In the genomic region with DNA sequence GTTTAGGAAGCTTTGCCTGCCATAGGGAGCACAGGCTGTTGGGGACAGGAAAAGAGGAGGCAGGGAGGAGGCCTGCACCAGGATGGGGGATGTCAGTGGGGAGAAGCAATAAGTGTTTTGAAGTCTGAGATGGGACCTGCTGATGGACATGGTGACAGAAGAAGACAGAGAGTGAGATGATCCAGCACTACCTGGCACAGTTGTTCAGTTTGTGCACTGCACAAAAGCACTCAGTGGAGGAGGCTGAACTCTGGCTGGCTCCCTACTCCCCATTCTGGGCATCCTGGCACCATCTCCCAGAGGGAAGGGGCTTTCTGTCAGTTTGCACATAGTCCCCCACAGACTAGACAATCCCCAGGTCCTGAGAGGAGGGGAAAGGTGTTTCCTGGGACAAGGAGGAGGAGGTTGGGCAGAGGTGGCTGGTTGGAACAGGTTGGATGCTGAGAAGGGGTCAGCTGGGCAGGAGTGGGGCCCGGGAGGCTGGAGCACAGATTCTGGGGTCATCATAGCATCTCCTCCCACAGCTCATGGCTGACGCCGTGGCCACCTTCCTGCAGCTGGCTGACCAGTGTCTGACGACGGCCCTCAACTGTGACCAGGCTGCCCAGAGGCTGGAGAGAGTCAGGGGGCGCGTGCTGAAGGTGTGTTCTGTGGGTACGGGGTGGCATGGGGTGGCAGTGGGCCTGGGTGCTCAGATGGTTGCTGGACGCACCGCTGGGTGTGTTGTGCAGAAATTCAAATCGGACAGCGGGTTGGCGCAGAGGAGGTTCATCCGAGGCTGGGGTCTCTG, we compare ENCODE assay signal across 24 cellular contexts. TPM values are rescaled to one million over a fixed set of nuclear protein-coding genes. Genes with fewer than 3 reads are reported as not detected.
DNase-seq lines count a peak whose midpoint lies in the region; ATAC-seq and TF ChIP-seq lines count a peak whose summit lies in the region.
"Had no signal": no experiment of that assay in that cellular context is flagged by ENCODE, and none has a peak within 500 bp of the region (broad histone marks: within the 10 kb centered on the region; RNA-seq: fewer than 3 reads in every experiment).

No MANE protein-coding gene starts in this region.

- H3K27ac Mint-ChIP-seq in effector memory CD8-positive, alpha-beta T cell, result peak overlapping the region; percentile 56 to 57
- no peak overlapping the region for H3K27ac Mint-ChIP-seq in activated T-cell treated with anti-CD3 and anti-CD28 coated beads, Interleukin-2, amount 50 U/mL, for 72 hours
- H3K27ac Mint-ChIP-seq: CD4-positive, alpha-beta T cell; H9; HFFc6 had no signal

- no peak overlapping the region for H3K27ac ChIP-seq in heart left ventricle
- H3K27ac ChIP-seq in neuronal stem cell (replicated peaks; ENCODE audit: low read length), result no peak overlapping the region
- H3K27ac ChIP-seq: GM23248, SJSA1 had no signal

- peaks cover 13 to 14% of the 10 kb centered on the region in 2 donors for H3K4me1 Mint-ChIP-seq in effector memory CD8-positive, alpha-beta T cell (ENCODE audit: low read depth in 2 of 2)
- H3K4me1 Mint-ChIP-seq in activated T-cell treated with anti-CD3 and anti-CD28 coated beads, Interleukin-2, amount 50 U/mL, for 72 hours (ENCODE audit: low read depth), result peaks cover 13% of the 10 kb centered on the region

- H4K91ac ChIP-seq in neuronal stem cell (ENCODE audit: low read depth, low read length, poor library complexity), result no peak overlapping the region

- H2BK12ac ChIP-seq in neuronal stem cell (ENCODE audit: low read length), result no peak overlapping the region

- peak overlapping the region; percentile 17 for H3K23ac ChIP-seq in neuronal stem cell (ENCODE audit: low read depth, low read length, poor library complexity)

- no peaks in the 10 kb centered on the region for H3K9me3 Mint-ChIP-seq in effector memory CD8-positive, alpha-beta T cell
- no peaks in the 10 kb centered on the region for H3K9me3 Mint-ChIP-seq in activated T-cell treated with anti-CD3 and anti-CD28 coated beads, Interleukin-2, amount 50 U/mL, for 72 hours
- H3K9me3 Mint-ChIP-seq: CD4-positive, alpha-beta T cell; HFFc6 had no signal

- H3K14ac ChIP-seq in neuronal stem cell (ENCODE audit: low read length), result no peak overlapping the region

- H3K27me3 ChIP-seq in heart left ventricle, result peaks cover 0 to 8% (median 0%) of the 10 kb centered on the region in 9 donors
- peaks cover 0 to 6% (median 0%) of the 10 kb centered on the region in 3 experiments for H3K27me3 ChIP-seq in neuronal stem cell (ENCODE audit: control insufficient read depth in 3 of 3, insufficient read depth in 3 of 3, low read depth in 1 of 3, low read length in 3 of 3)

- no peak overlapping the region for H3K4me2 ChIP-seq in neuronal stem cell (ENCODE audit: insufficient read depth, low read length, poor library complexity, severe bottlenecking)

- WGBS in heart left ventricle, 4 donors, result 82 to 85% (median 83%) methylated on average over 14 of the region's 14 CpGs
- no CpG with 5 or more reads among the region's 14 CpGs for WGBS in neuronal stem cell (ENCODE audit: extremely low coverage in 2 of 2, insufficient read length in 2 of 2, insufficient replicate concordance in 1 of 2), 2 donors

- H2BK5ac ChIP-seq in neuronal stem cell (ENCODE audit: low read length), result no peak overlapping the region

- H4K8ac ChIP-seq in neuronal stem cell (ENCODE audit: low read depth, low read length), result no peak overlapping the region

- H3K4ac ChIP-seq in neuronal stem cell (ENCODE audit: low read length), result no peak overlapping the region

- H3K36me3 ChIP-seq in heart left ventricle (no peaks in the 10 kb centered on the region), neuronal stem cell (replicated peaks in 1 of 2; ENCODE audit: control insufficient read depth in 2 of 2, insufficient read depth in 2 of 2, low read length in 2 of 2) (no peaks in the 10 kb centered on the region)
- H3K36me3 ChIP-seq: MG63 had no signal

- H2BK15ac ChIP-seq in neuronal stem cell (ENCODE audit: low read length), result peak overlapping the region; percentile 88

- no peak overlapping the region for H2AFZ ChIP-seq in neuronal stem cell (ENCODE audit: low read length)
- H2AFZ ChIP-seq: GM23248 had no signal

- intact Hi-C loops in Right ventricle myocardium inferior (cut with DNase I), result no loop called here
- intact Hi-C loops in heart left ventricle (cut with DNase I), result no loop called here

- no peak for ATAC-seq in Right ventricle myocardium inferior
- ATAC-seq in heart left ventricle, result no peak
- ATAC-seq in effector memory CD8-positive, alpha-beta T cell (replicated peaks), result no peak
- ATAC-seq in activated T-cell treated with anti-CD3 and anti-CD28 coated beads, Interleukin-2, amount 50 U/mL, for 72 hours (replicated peaks in 1 of 2), result no peak
- ATAC-seq: PC-3 had no signal

- TF ChIP-seq POLR2A in heart left ventricle (IDR thresholded peaks at IDR 0.05), result no peak

- peak overlapping the region; percentile 85 for H2AK5ac ChIP-seq in neuronal stem cell (ENCODE audit: low read depth, low read length)

- no peak overlapping the region for H2BK120ac ChIP-seq in neuronal stem cell (ENCODE audit: low read depth, low read length)

- H3K4me3 Mint-ChIP-seq in effector memory CD8-positive, alpha-beta T cell, result no peak overlapping the region
- no peak overlapping the region for H3K4me3 Mint-ChIP-seq in activated T-cell treated with anti-CD3 and anti-CD28 coated beads, Interleukin-2, amount 50 U/mL, for 72 hours
- H3K4me3 Mint-ChIP-seq: CD4-positive, alpha-beta T cell; H9; HFFc6 had no signal

- peak overlapping the region; percentile 70 for H3K9ac ChIP-seq in neuronal stem cell (ENCODE audit: low read depth, low read length, poor library complexity)
- H3K9ac ChIP-seq: GM23248 had no signal

- peaks cover 0 to 13% (median 11%) of the 10 kb centered on the region in 12 donors for H3K4me1 ChIP-seq in heart left ventricle
- H3K4me1 ChIP-seq in neuronal stem cell (ENCODE audit: control insufficient read depth in 2 of 2, insufficient read depth in 1 of 2, low read depth in 1 of 2, low read length in 2 of 2), result peaks cover 7 to 9% of the 10 kb centered on the region in 2 donors

- H3K4me3 ChIP-seq in heart left ventricle (no peak overlapping the region), neuronal stem cell (ENCODE audit: low read length in 2 of 2) (no peak overlapping the region)
- H3K4me3 ChIP-seq: GM23248, MG63, SJSA1 had no signal

- peaks cover 19% of the 10 kb centered on the region for H3K36me3 Mint-ChIP-seq in effector memory CD8-positive, alpha-beta T cell (ENCODE audit: insufficient read depth)
- H3K36me3 Mint-ChIP-seq in activated T-cell treated with anti-CD3 and anti-CD28 coated beads, Interleukin-2, amount 50 U/mL, for 72 hours (ENCODE audit: insufficient read depth in 2 of 2), result peaks cover 0 to 2% of the 10 kb centered on the region in 2 donors

- H3K9me3 ChIP-seq in heart left ventricle (peaks cover 0 to 10% (median 0%) of the 10 kb centered on the region in 12 donors), neuronal stem cell (replicated peaks in 1 of 2; ENCODE audit: control insufficient read depth in 2 of 2, insufficient read depth in 1 of 2, low read depth in 1 of 2, low read length in 2 of 2) (peaks cover 0 to 4% of the 10 kb centered on the region in 2 donors)
- H3K9me3 ChIP-seq: MG63, SJSA1 had no signal

- H3K27me3 Mint-ChIP-seq in effector memory CD8-positive, alpha-beta T cell, result no peaks in the 10 kb centered on the region
- H3K27me3 Mint-ChIP-seq in activated T-cell treated with anti-CD3 and anti-CD28 coated beads, Interleukin-2, amount 50 U/mL, for 72 hours (ENCODE audit: low read depth), result peaks cover 9% of the 10 kb centered on the region
- H3K27me3 Mint-ChIP-seq: CD4-positive, alpha-beta T cell had no signal

- DNase-seq in Right ventricle myocardium inferior (ENCODE audit: missing footprints) (peak; percentile 60), heart left ventricle (no peak), neuronal stem cell (ENCODE audit: low spot score) (no peak), germinal center (ENCODE audit: low spot score) (no peak), OCI-M2 (lab: John Stamatoyannopoulos, UW; ENCODE audit: unreplicated experiment) (no peak)
- no peak for DNase-seq in effector memory CD8-positive, alpha-beta T cell
- DNase-seq in activated T-cell treated with anti-CD3 and anti-CD28 coated beads, Interleukin-2, amount 50 U/mL, for 72 hours, result no peak
- DNase-seq: 8988T; ACHN; CD4-positive, alpha-beta T cell; GM23248; H9; HFFc6; KG1; MG63; NCI-H1105 treated with DMSO at 0.1 percent for 48 hours; NCI-H146; NCI-H1930; NCI-H2107; NCI-H524; NCI-H774; PC-3; Right ventricle myocardium superior had no signal

- no peak for TF ChIP-seq CTCF in heart left ventricle (IDR thresholded peaks at IDR 0.05)

- peak overlapping the region; percentile 35 for H3K18ac ChIP-seq in neuronal stem cell (ENCODE audit: low read length)

- no peaks in the 10 kb centered on the region for H3K79me1 ChIP-seq in neuronal stem cell (ENCODE audit: low read depth, low read length)

RNA-seq across cellular contexts. Expression of a gene that starts 12.5 kb away (rescaled TPM):
- total RNA-seq in Right ventricle myocardium inferior, result 35.5 TPM
- total RNA-seq in heart left ventricle, result 100 to 1,000 TPM in 1 of 9 donors, 10 to 100 TPM in 8; 23.7 to 117 (median 32.6) TPM
- 10 to 100 TPM; 16.1 to 49.8 TPM for polyA plus RNA-seq in heart left ventricle
- 51.5 TPM for polyA plus RNA-seq in neuronal stem cell (2013, experiment 1 of 2)
- polyA plus RNA-seq in neuronal stem cell (2013, experiment 2 of 2), result 51.9 TPM
- total RNA-seq in activated T-cell treated with anti-CD3 and anti-CD28 coated beads, Interleukin-2, amount 50 U/mL, for 72 hours, result 10 to 100 TPM; 38.3 to 46.3 TPM

RNA-seq across cellular contexts. Expression of a gene that starts 31.5 kb away (rescaled TPM):
- 20.8 TPM for total RNA-seq in Right ventricle myocardium inferior
- 10 to 100 TPM; 15.5 to 57.1 (median 27.0) TPM for total RNA-seq in heart left ventricle
- 10 to 100 TPM; 28.8 to 45.9 TPM for polyA plus RNA-seq in heart left ventricle
- 109 TPM for polyA plus RNA-seq in neuronal stem cell (2013, experiment 1 of 2)
- polyA plus RNA-seq in neuronal stem cell (2013, experiment 2 of 2), result 106 TPM
- total RNA-seq in activated T-cell treated with anti-CD3 and anti-CD28 coated beads, Interleukin-2, amount 50 U/mL, for 72 hours, result 10 to 100 TPM; 56.5 to 63.6 TPM
